ENCODE assay signal across 8 cellular contexts in the genomic region with DNA sequence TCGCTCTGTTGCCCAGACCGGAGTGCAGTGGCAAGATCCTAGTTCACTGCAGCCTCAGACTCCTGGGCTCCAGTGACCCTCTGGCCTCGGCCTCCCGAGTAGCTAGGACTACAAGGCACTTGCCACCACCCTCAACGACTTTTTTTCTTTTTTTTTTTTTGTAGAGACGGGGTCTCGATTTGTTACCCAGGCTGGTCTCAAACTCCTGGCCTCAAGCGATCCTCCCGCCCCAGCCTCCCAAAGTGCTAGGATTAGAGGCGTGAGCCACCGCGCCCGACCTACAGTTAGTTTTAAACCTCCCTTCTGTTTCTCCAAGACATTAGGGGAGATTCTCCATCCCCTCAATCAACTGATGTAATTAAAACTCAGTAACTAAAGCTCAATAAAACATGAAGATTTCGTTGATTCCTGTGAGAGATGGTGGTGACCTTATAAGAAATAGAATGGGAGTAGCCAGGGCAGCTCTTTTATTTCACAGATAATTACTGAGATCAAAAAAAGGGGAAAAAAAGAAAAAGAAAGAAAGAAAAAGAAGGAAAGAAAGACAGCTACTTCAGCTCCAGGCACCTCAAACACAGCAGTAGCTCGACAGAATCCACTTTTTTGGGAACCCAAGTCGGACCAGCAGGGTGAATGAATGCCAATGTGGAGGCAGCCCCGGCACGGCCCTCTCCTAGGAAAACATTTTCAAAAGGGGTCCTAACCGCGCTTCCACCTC. TPM values are rescaled to one million over a fixed set of nuclear protein-coding genes. Genes with fewer than 3 reads are reported as not detected.
DNase-seq lines count a peak whose midpoint lies in the region; ATAC-seq and TF ChIP-seq lines count a peak whose summit lies in the region.

No MANE protein-coding gene starts in this region.

- H3K9ac ChIP-seq in Karpas-422 (ENCODE audit: low read length) (peak overlapping the region; percentile 88), colonic mucosa (ENCODE audit: low read depth in 2 of 2, low read length in 2 of 2) (peak overlapping the region; percentile 88 to 96)

- POLR2A ChIA-PET in AG04450 (lab: Yijun Ruan, JAX) = interaction anchor here (0.5 to 0.7 kb wide), 2 partner anchors 63 to 125 kb away, joined by 3 to 7 read pairs; no protein-coding TSS in a partner anchor

- DNase-seq in AG04450 (ENCODE audit: low read depth, low spot score) (no peak), Karpas-422 (no peak), colonic mucosa (no peak), naive B cell (no peak), NCI-H2196 (lab: John Stamatoyannopoulos, UW; ENCODE audit: unreplicated experiment) (no peak), superior temporal gyrus (ENCODE audit: extremely low spot score) (no peak), dermis blood vessel endothelial cell (no peak), HuH-7 (ENCODE audit: low spot score) (no peak)

- H3K9me2 ChIP-seq in Karpas-422 (replicated peaks; ENCODE audit: insufficient read depth, low read length) = no peaks in the 10 kb centered on the region

- no peaks in the 10 kb centered on the region for H3K27me3 ChIP-seq in AG04450 (ENCODE audit: control insufficient read depth, insufficient read depth, low read length)
- H3K27me3 ChIP-seq in Karpas-422 (ENCODE audit: low read length) = no peaks in the 10 kb centered on the region
- no peaks in the 10 kb centered on the region for H3K27me3 ChIP-seq in colonic mucosa

- H3K27ac ChIP-seq in AG04450 (ENCODE audit: low read depth, low read length) (peak overlapping the region; percentile 31), Karpas-422 (ENCODE audit: low read length) (0 out of 2 replicates have a peak overlapping the region, but pooled peaks have one; percentile 15), colonic mucosa (peak overlapping the region; percentile 74)

- H3K9me3 Mint-ChIP-seq in naive B cell = no peaks in the 10 kb centered on the region

- peaks cover 0 to 9% of the 10 kb centered on the region in 2 donors for H3K36me3 Mint-ChIP-seq in naive B cell

- peak overlapping the region; percentile 97 to 99 (median 98) for H3K27ac Mint-ChIP-seq in naive B cell

- H3K27me3 Mint-ChIP-seq in naive B cell = peaks cover 0 to 7% (median 4%) of the 10 kb centered on the region in 3 donors

- H3K36me3 ChIP-seq in Karpas-422 (ENCODE audit: insufficient read depth, low read length) (peaks cover 16% of the 10 kb centered on the region; the same call in 1 of the 2 replicates), colonic mucosa (no peaks in the 10 kb centered on the region)

- H3K4me3 ChIP-seq in AG04450 (ENCODE audit: low read depth, low read length) (peak overlapping the region; percentile 97), Karpas-422 (ENCODE audit: low read length) (peak overlapping the region; percentile 77), colonic mucosa (peak overlapping the region; percentile 74)

- intact Hi-C loops in colonic mucosa (cut with DNase I) = no loop called here

- CTCF ChIA-PET in AG04450 (lab: Charles Lee) = no interaction called here

- H3K9me3 ChIP-seq in AG04450 (ENCODE audit: control insufficient read depth, insufficient read depth, low read length) (no peaks in the 10 kb centered on the region; the same call in 1 of the 2 replicates), Karpas-422 (ENCODE audit: low read length) (no peaks in the 10 kb centered on the region), colonic mucosa (no peaks in the 10 kb centered on the region)

- peak overlapping the region; percentile 90 to 100 (median 97) for H3K4me3 Mint-ChIP-seq in naive B cell

- H3K79me2 ChIP-seq in Karpas-422 (ENCODE audit: low read length) = peaks cover 71% of the 10 kb centered on the region

- H3K4me2 ChIP-seq in Karpas-422 (ENCODE audit: low read depth, low read length, poor library complexity, severe bottlenecking) = peak overlapping the region; percentile 87

- H3K4me1 ChIP-seq in Karpas-422 (ENCODE audit: low read length) (peaks cover 37% of the 10 kb centered on the region), colonic mucosa (no peaks in the 10 kb centered on the region)

- no peak overlapping the region for H2AFZ ChIP-seq in Karpas-422 (ENCODE audit: low read length)

- ATAC-seq in naive B cell (ENCODE audit: low read depth in 2 of 2) = no peak

- TF ChIP-seq CTCF in AG04450 (IDR thresholded peaks at IDR 0.05; ENCODE audit: low read depth, low read length) (no peak), colonic mucosa (IDR thresholded peaks at IDR 0.05) (no peak)

- H3K4me1 Mint-ChIP-seq in naive B cell = peaks cover 25 to 58% (median 43%) of the 10 kb centered on the region in 3 donors

- no peaks in the 10 kb centered on the region for H4K20me1 ChIP-seq in Karpas-422 (ENCODE audit: insufficient read depth, low read depth, low read length)

RNA-seq across cellular contexts. Expression of a gene that starts 0.6 kb away (rescaled TPM):
- 22.3 and 24.5 TPM in 2 replicates for polyA plus RNA-seq in AG04450 (2011; rRNA removed)
- 38.8 and 43.6 TPM in 2 replicates for polyA minus RNA-seq in AG04450 (2011; rRNA and poly(A)+ RNA removed)
- total RNA-seq in Karpas-422 (2014; rRNA removed; shearing (Covaris generic); ENCODE audit: low replicate concordance) = 32.9 and 40.3 TPM in 2 replicates
- 10 to 100 TPM; 33.3 to 34.7 TPM for total RNA-seq in colonic mucosa
- polyA plus RNA-seq in naive B cell (ENCODE audit: low read depth in 6 of 6) = 10 to 100 TPM in 5 of 6 donors, 1 to 10 TPM in 1; 9.6 to 64.4 (median 30.7) TPM
- total RNA-seq in dermis blood vessel endothelial cell = 31.8 and 34.3 TPM in 2 replicates

RNA-seq across cellular contexts. Expression of a gene that starts 3.0 kb away (rescaled TPM):
- 44.8 and 49.0 TPM in 2 replicates for polyA plus RNA-seq in AG04450 (2011; rRNA removed)
- polyA minus RNA-seq in AG04450 (2011; rRNA and poly(A)+ RNA removed) = 52.2 and 55.1 TPM in 2 replicates
- total RNA-seq in Karpas-422 (2014; rRNA removed; shearing (Covaris generic); ENCODE audit: low replicate concordance) = 40.8 and 51.2 TPM in 2 replicates
- total RNA-seq in colonic mucosa = 1 to 10 TPM; 1.2 to 4.6 TPM
- polyA plus RNA-seq in naive B cell (ENCODE audit: low read depth in 6 of 6) = 10 to 100 TPM in 1 of 6 donors, 1 to 10 TPM in 5; 1.4 to 10.9 (median 2.5) TPM
- total RNA-seq in dermis blood vessel endothelial cell = 35.9 and 41.0 TPM in 2 replicates

RNA-seq across cellular contexts. Expression of a gene that starts 54.7 kb away (rescaled TPM):
- polyA plus RNA-seq in AG04450 (2011; rRNA removed) (56.4 and 65.2 TPM in 2 replicates), naive B cell (ENCODE audit: low read depth in 6 of 6) (10 to 100 TPM in 5 of 6 donors, 1 to 10 TPM in 1; 5.2 to 30.0 (median 20.9) TPM)
- 61.1 and 69.2 TPM in 2 replicates for polyA minus RNA-seq in AG04450 (2011; rRNA and poly(A)+ RNA removed)
- total RNA-seq in Karpas-422 (2014; rRNA removed; shearing (Covaris generic); ENCODE audit: low replicate concordance) = 12.2 and 12.8 TPM in 2 replicates
- total RNA-seq in colonic mucosa (10 to 100 TPM; 14.6 to 51.7 TPM), dermis blood vessel endothelial cell (59.4 and 60.6 TPM in 2 replicates)

Comparison
In these comparisons a context has a peak if more than half of its experiments do, and no peak if none do; other contexts are left out.
1. H3K27ac ChIP-seq: peak in every context shown above with its lines; median percentile 74 in colonic mucosa; 31 in AG04450; 15 in Karpas-422.